ENCODE assay signal across 32 cellular contexts in the genomic region with DNA sequence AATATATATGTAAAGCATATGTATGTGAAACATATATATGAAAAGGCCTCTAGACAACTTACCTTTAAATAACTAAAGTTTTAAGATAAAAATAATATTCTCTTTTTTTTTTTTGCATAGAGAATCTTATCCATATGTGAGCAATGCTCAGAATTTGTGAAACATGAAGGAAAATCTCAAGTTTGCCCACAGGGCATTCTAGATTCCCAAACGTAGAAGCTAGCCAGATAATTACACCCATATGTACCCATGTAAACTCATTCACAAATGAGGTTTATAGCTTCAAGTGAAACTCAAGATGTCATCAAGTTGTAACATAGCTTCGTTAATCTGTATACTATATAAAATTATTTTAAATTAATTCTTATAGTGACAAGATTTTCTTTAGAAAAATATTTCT.
"Had no signal": no experiment of that assay in that cellular context is flagged by ENCODE, and none has a peak within 500 bp of the region (broad histone marks: within the 10 kb centered on the region; RNA-seq: fewer than 3 reads in every experiment).

No MANE protein-coding gene starts in this region.

- H3K27ac Mint-ChIP-seq: activated naive CD4-positive, alpha-beta T cell treated with anti-CD3 and anti-CD28 coated beads, Interleukin-2, amount 50 U/mL, for 24 hours; activated T-helper 1 cell treated with anti-CD3 and anti-CD28 coated beads, Interleukin-12 subunit alpha, Interleukin-12 subunit beta, Interleukin-2, Interleukin-4 antibody, amounts not matched to agents 30 ng/mL and 10 ng/mL and 1 ng/mL, durations not matched to agents 14 hours and 24 hours and 36 hours; brain; immature natural killer cell; mesothelial cell of epicardium; naive B cell; nephron progenitor cell; stimulated activated effector memory CD8-positive, alpha-beta T cell treated with anti-CD3 and anti-CD28 coated beads, Interleukin-12 subunit alpha, Interleukin-12 subunit beta, amount 100 ng/mL, for 72 hours; stimulated activated naive CD8-positive, alpha-beta T cell treated with anti-CD3 and anti-CD28 coated beads, Interleukin-15, Interleukin-2, amounts not matched to agents 100 ng/mL and 50 ng/mL, for 24 hours; T-helper 2 cell treated with Interferon-gamma antibody and Interleukin-4, amounts not matched to agents 5 μg/mL and 100 μg/mL, for 36 hours; type B pancreatic cell had no signal

- H3K36me3 Mint-ChIP-seq: activated naive CD4-positive, alpha-beta T cell treated with anti-CD3 and anti-CD28 coated beads, Interleukin-2, amount 50 U/mL, for 24 hours; brain; mesothelial cell of epicardium; naive B cell; stimulated activated effector memory CD8-positive, alpha-beta T cell treated with anti-CD3 and anti-CD28 coated beads, Interleukin-12 subunit alpha, Interleukin-12 subunit beta, amount 100 ng/mL, for 72 hours; type B pancreatic cell had no signal

- DNase-seq: activated CD4-positive, alpha-beta T cell treated with anti-CD3 and anti-CD28 coated beads for 48 hours; activated CD4-positive, alpha-beta T cell treated with anti-CD3 and anti-CD28 coated beads, Interleukin-2, amount 50 U/mL, for 48 hours; activated CD8-positive, alpha-beta memory T cell treated with anti-CD3 and anti-CD28 coated beads, Interleukin-2, amount 50 U/mL, for 4 hours; activated effector memory CD4-positive, alpha-beta T cell treated with anti-CD3 and anti-CD28 coated beads, Interleukin-2, amount 50 U/mL, for 16 hours; activated T-cell treated with anti-CD3 and anti-CD28 coated beads, Interleukin-2, amount 50 U/mL, for 1 hour; cerebellar nuclear complex; head of caudate nucleus; hypothalamus; immature natural killer cell; naive B cell; nephron progenitor cell; retina; sigmoid colon; small intestine; stimulated activated CD4-positive, alpha-beta T cell treated with anti-CD3 and anti-CD28 coated beads, Interleukin-4, amount 100 ng/mL, for 24 hours; T-helper 1 cell; uterus had no signal

- H3K9me3 Mint-ChIP-seq: activated naive CD4-positive, alpha-beta T cell treated with anti-CD3 and anti-CD28 coated beads, Interleukin-2, amount 50 U/mL, for 24 hours; activated T-helper 1 cell treated with anti-CD3 and anti-CD28 coated beads, Interleukin-12 subunit alpha, Interleukin-12 subunit beta, Interleukin-2, Interleukin-4 antibody, amounts not matched to agents 30 ng/mL and 10 ng/mL and 1 ng/mL, durations not matched to agents 14 hours and 24 hours and 36 hours; immature natural killer cell; stimulated activated naive CD8-positive, alpha-beta T cell treated with anti-CD3 and anti-CD28 coated beads, Interleukin-15, Interleukin-2, amounts not matched to agents 100 ng/mL and 50 ng/mL, for 24 hours had no signal

- H3K27me3 Mint-ChIP-seq: naive B cell, type B pancreatic cell had no signal

- H3K4me1 Mint-ChIP-seq: activated naive CD4-positive, alpha-beta T cell treated with anti-CD3 and anti-CD28 coated beads, Interleukin-2, amount 50 U/mL, for 24 hours; immature natural killer cell; mesothelial cell of epicardium; naive B cell; stimulated activated effector memory CD8-positive, alpha-beta T cell treated with anti-CD3 and anti-CD28 coated beads, Interleukin-12 subunit alpha, Interleukin-12 subunit beta, amount 100 ng/mL, for 72 hours had no signal

- H3K4me3 ChIP-seq: ascending aorta, cardiac muscle cell, coronary artery, gastroesophageal sphincter, prostate gland, sigmoid colon, thoracic aorta, uterus had no signal

- H3K4me3 Mint-ChIP-seq: activated naive CD4-positive, alpha-beta T cell treated with anti-CD3 and anti-CD28 coated beads, Interleukin-2, amount 50 U/mL, for 24 hours; activated T-helper 1 cell treated with anti-CD3 and anti-CD28 coated beads, Interleukin-12 subunit alpha, Interleukin-12 subunit beta, Interleukin-2, Interleukin-4 antibody, amounts not matched to agents 30 ng/mL and 10 ng/mL and 1 ng/mL, durations not matched to agents 14 hours and 24 hours and 36 hours; brain; immature natural killer cell; mesothelial cell of epicardium; naive B cell; nephron progenitor cell; stimulated activated effector memory CD8-positive, alpha-beta T cell treated with anti-CD3 and anti-CD28 coated beads, Interleukin-12 subunit alpha, Interleukin-12 subunit beta, amount 100 ng/mL, for 72 hours; stimulated activated naive CD8-positive, alpha-beta T cell treated with anti-CD3 and anti-CD28 coated beads, Interleukin-15, Interleukin-2, amounts not matched to agents 100 ng/mL and 50 ng/mL, for 24 hours; T-helper 2 cell treated with Interferon-gamma antibody and Interleukin-4, amounts not matched to agents 5 μg/mL and 100 μg/mL, for 36 hours; type B pancreatic cell had no signal

- ATAC-seq: esophagus mucosa; gastroesophageal sphincter; stimulated activated effector memory CD8-positive, alpha-beta T cell treated with anti-CD3 and anti-CD28 coated beads, Interleukin-12 subunit alpha, Interleukin-12 subunit beta, amount 100 ng/mL, for 72 hours had no signal
